ENCODE assay signal across 9 cellular contexts in the genomic region with DNA sequence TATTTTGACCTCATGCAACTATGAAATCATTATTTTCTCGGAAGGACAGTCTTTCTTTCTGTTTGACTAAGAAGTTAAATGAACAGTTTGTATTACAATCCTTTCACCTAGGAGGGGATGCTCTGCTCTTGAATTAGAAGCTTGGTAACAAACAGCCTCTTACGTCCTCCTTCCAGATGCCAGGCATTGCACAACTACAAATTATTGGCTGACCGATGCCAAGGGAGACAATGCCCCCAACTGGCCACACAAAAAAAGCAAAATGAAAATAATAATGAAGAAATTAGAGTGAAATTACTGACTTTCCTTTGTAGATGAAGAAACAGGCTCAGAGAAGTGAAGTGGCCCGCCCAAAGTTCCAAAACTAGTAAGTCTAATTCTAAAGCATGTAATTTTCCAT.
DNase-seq lines count a peak whose midpoint lies in the region; ATAC-seq and TF ChIP-seq lines count a peak whose summit lies in the region.
"Had no signal": no experiment of that assay in that cellular context is flagged by ENCODE, and none has a peak within 500 bp of the region (broad histone marks: within the 10 kb centered on the region; RNA-seq: fewer than 3 reads in every experiment).

No MANE protein-coding gene starts in this region.

- H3F3A ChIP-seq in OCI-LY1 (ENCODE audit: insufficient read depth, low read length) = no peaks in the 10 kb centered on the region

- ATAC-seq in HG03175 (IDR thresholded peaks at IDR 0.05; ENCODE audit: unreplicated experiment) (no peak), HG03095 (IDR thresholded peaks at IDR 0.05; ENCODE audit: unreplicated experiment) (no peak), GM21390 (IDR thresholded peaks at IDR 0.05; ENCODE audit: unreplicated experiment) (no peak), HG03378 (IDR thresholded peaks at IDR 0.05; ENCODE audit: unreplicated experiment) (no peak)

- H3K79me2 ChIP-seq in OCI-LY1 (ENCODE audit: insufficient read depth, low read length) = no peaks in the 10 kb centered on the region
- H3K79me2 ChIP-seq in fibroblast of lung (ENCODE audit: control insufficient read depth, insufficient read depth, low read length) = no peaks in the 10 kb centered on the region

- H3K9ac ChIP-seq in OCI-LY1 (ENCODE audit: low read length) (no peak overlapping the region), fibroblast of lung (ENCODE audit: insufficient read depth, low read length) (no peak overlapping the region)

- DNase-seq in HT1080 (ENCODE audit: low read depth) (peak; percentile 17), fibroblast of lung (ENCODE audit: low read depth in 2 of 2) (peak; percentile 4 to 56), renal cortical epithelial cell (ENCODE audit: low read depth) (peak; percentile 56)
- DNase-seq: esophagus squamous epithelium had no signal

- H3K4me2 ChIP-seq in OCI-LY1 (ENCODE audit: low read length) (no peak overlapping the region), fibroblast of lung (ENCODE audit: extremely low read depth, insufficient read depth, low read length) (no peak overlapping the region)

- H3K27ac ChIP-seq in OCI-LY1 (ENCODE audit: low read depth, low read length, poor library complexity, severe bottlenecking) (no peak overlapping the region), fibroblast of lung (ENCODE audit: insufficient read depth, low read length) (no peak overlapping the region)
- H3K27ac ChIP-seq: esophagus squamous epithelium had no signal

- peak; percentile 43; the same call in 1 of the 2 replicates for TF ChIP-seq CTCF in OCI-LY1 (IDR thresholded peaks at IDR 0.05; ENCODE audit: low read length)
- TF ChIP-seq CTCF in fibroblast of lung (conservative IDR thresholded peaks at IDR 0.05 in 1 of 2, IDR thresholded peaks at IDR 0.05 in 1 of 2; ENCODE audit: low read depth in 1 of 2, low read length in 2 of 2) = peak; percentile 30 to 31

- H3K9me3 ChIP-seq in OCI-LY1 (ENCODE audit: low read length) = no peaks in the 10 kb centered on the region
- no peaks in the 10 kb centered on the region for H3K9me3 ChIP-seq in fibroblast of lung (ENCODE audit: control insufficient read depth, insufficient read depth, low read depth, low read length)
- H3K9me3 ChIP-seq: esophagus squamous epithelium had no signal

- H3K9me2 ChIP-seq in OCI-LY1 (ENCODE audit: low read depth, low read length) = no peaks in the 10 kb centered on the region

- H3K27me3 ChIP-seq in OCI-LY1 (ENCODE audit: insufficient read depth, low read length) = no peaks in the 10 kb centered on the region
- no peaks in the 10 kb centered on the region for H3K27me3 ChIP-seq in fibroblast of lung (ENCODE audit: control insufficient read depth, insufficient read depth, low read length)

- H3K4me3 ChIP-seq in OCI-LY1 (ENCODE audit: low read depth, low read length, poor library complexity, severe bottlenecking) = no peak overlapping the region
- no peak overlapping the region for H3K4me3 ChIP-seq in fibroblast of lung (replicated peaks in 1 of 4; ENCODE audit: control extremely low read depth in 1 of 4, insufficient read depth in 1 of 4, low read depth in 3 of 4, low read length in 4 of 4)
- H3K4me3 ChIP-seq: esophagus squamous epithelium had no signal

- H4K20me1 ChIP-seq in OCI-LY1 (ENCODE audit: insufficient read depth, low read length) = no peaks in the 10 kb centered on the region
- no peaks in the 10 kb centered on the region for H4K20me1 ChIP-seq in fibroblast of lung (ENCODE audit: control insufficient read depth, extremely low read depth, insufficient read depth, low read length)

- H2AFZ ChIP-seq in OCI-LY1 (ENCODE audit: low read length) (no peak overlapping the region), fibroblast of lung (ENCODE audit: low read length) (no peak overlapping the region)

- H3K36me3 ChIP-seq in OCI-LY1 (ENCODE audit: insufficient read depth, low read length) = no peaks in the 10 kb centered on the region
- H3K36me3 ChIP-seq in fibroblast of lung (ENCODE audit: control insufficient read depth, insufficient read depth, low read length) = no peaks in the 10 kb centered on the region
- H3K36me3 ChIP-seq: esophagus squamous epithelium had no signal

- H3K4me1 ChIP-seq in OCI-LY1 (ENCODE audit: insufficient read depth, low read length, severe bottlenecking) (no peaks in the 10 kb centered on the region), fibroblast of lung (ENCODE audit: control insufficient read depth, extremely low read depth, insufficient read depth, low read length) (no peaks in the 10 kb centered on the region)
- H3K4me1 ChIP-seq: esophagus squamous epithelium had no signal
